Comparison of ENCODE assay signal across 8 cellular contexts in genomic region chr16:77211880-77212735, GRCh38. TPM values are rescaled to one million over a fixed set of nuclear protein-coding genes. Genes with fewer than 3 reads are reported as not detected.
DNase-seq lines count a peak whose midpoint lies in the region; ATAC-seq and TF ChIP-seq lines count a peak whose summit lies in the region.

No MANE protein-coding gene starts in this region.

- ATAC-seq in GM19025 (IDR thresholded peaks at IDR 0.05; ENCODE audit: low read depth, unreplicated experiment), result peak; percentile 54
- ATAC-seq in HG03175 (IDR thresholded peaks at IDR 0.05; ENCODE audit: unreplicated experiment), result peak; percentile 66
- peak; percentile 83 for ATAC-seq in activated CD8-positive, alpha-beta T cell treated with anti-CD3 and anti-CD28 coated beads, Interleukin-2, amount 10 ng/mL, durations not matched to agents 7 days and 5 days
- ATAC-seq in natural killer cell, result peak; percentile 83 to 88 (median 84)

- no peaks in the 10 kb centered on the region for H3K27me3 Mint-ChIP-seq in activated CD8-positive, alpha-beta T cell treated with anti-CD3 and anti-CD28 coated beads, Interleukin-2, amount 10 ng/mL, durations not matched to agents 7 days and 5 days (ENCODE audit: low read depth)
- H3K27me3 Mint-ChIP-seq in endodermal cell (ENCODE audit: insufficient read depth), result peaks cover 26% of the 10 kb centered on the region
- H3K27me3 Mint-ChIP-seq in natural killer cell (ENCODE audit: low read depth in 2 of 2), result no peaks in the 10 kb centered on the region

- intact Hi-C loops in natural killer cell (cut with micrococcal nuclease) (loop anchor here (1.0 to 5.0 kb wide), 2 partner anchors 22 to 885 kb away; partner anchors contain the start of gene WWOX), stomach (cut with DNase I; ENCODE audit: low total_unique reads) (no loop called here)

- H3K9me3 Mint-ChIP-seq in activated CD8-positive, alpha-beta T cell treated with anti-CD3 and anti-CD28 coated beads, Interleukin-2, amount 10 ng/mL, durations not matched to agents 7 days and 5 days (ENCODE audit: insufficient read depth), result no peaks in the 10 kb centered on the region
- H3K9me3 Mint-ChIP-seq in endodermal cell (no peaks in the 10 kb centered on the region), natural killer cell (no peaks in the 10 kb centered on the region)

- no peaks in the 10 kb centered on the region for H3K36me3 ChIP-seq in endodermal cell (ENCODE audit: control insufficient read depth, insufficient read depth, low read length)
- no peaks in the 10 kb centered on the region for H3K36me3 ChIP-seq in stomach

- no peak for TF ChIP-seq EP300 in stomach (IDR thresholded peaks at IDR 0.05)

- TF ChIP-seq CTCF in endodermal cell (conservative IDR thresholded peaks at IDR 0.05) (peak; percentile 13), natural killer cell (IDR thresholded peaks at IDR 0.05) (no peak), stomach (IDR thresholded peaks at IDR 0.05) (no peak)

- 1 to 20% methylated on average over 3 to 66 of the region's 66 CpGs for WGBS in endodermal cell (ENCODE audit: insufficient coverage in 1 of 2, insufficient read length in 1 of 2), 2 experiments
- 1 to 3% (median 2%) methylated on average over 30 to 66 of the region's 66 CpGs for WGBS in stomach, 5 donors

- POLR2A ChIA-PET in activated CD8-positive, alpha-beta T cell treated with anti-CD3 and anti-CD28 coated beads, Interleukin-2, amount 10 ng/mL, durations not matched to agents 7 days and 5 days (lab: Charles Lee), result interaction anchor here (0.7 to 3.3 kb wide), 2 partner anchors 22 to 1564 kb away, joined by 4 to 25 read pairs; partner anchors contain the start of genes MON1B and TERF2IP

- H3K36me3 Mint-ChIP-seq in activated CD8-positive, alpha-beta T cell treated with anti-CD3 and anti-CD28 coated beads, Interleukin-2, amount 10 ng/mL, durations not matched to agents 7 days and 5 days (ENCODE audit: low read depth), result no peaks in the 10 kb centered on the region
- H3K36me3 Mint-ChIP-seq in endodermal cell (ENCODE audit: low read depth) (no peaks in the 10 kb centered on the region), natural killer cell (no peaks in the 10 kb centered on the region)

- H3K27ac ChIP-seq in endodermal cell (ENCODE audit: low read depth, low read length) (peak overlapping the region; percentile 91), stomach (peak overlapping the region; percentile 21 to 81 (median 61))

- H3K4me3 ChIP-seq in endodermal cell (ENCODE audit: low read length), result peak overlapping the region; percentile 79
- H3K4me3 ChIP-seq in stomach, result peak overlapping the region; percentile 57 to 78 (median 62)

- H3K4me1 Mint-ChIP-seq in activated CD8-positive, alpha-beta T cell treated with anti-CD3 and anti-CD28 coated beads, Interleukin-2, amount 10 ng/mL, durations not matched to agents 7 days and 5 days (ENCODE audit: low read depth), result peaks cover 14% of the 10 kb centered on the region
- H3K4me1 Mint-ChIP-seq in endodermal cell (peaks cover 17% of the 10 kb centered on the region), natural killer cell (peaks cover 0 to 20% of the 10 kb centered on the region in 2 donors)

- H3K27me3 ChIP-seq in endodermal cell (ENCODE audit: control insufficient read depth, insufficient read depth, low read length, poor library complexity, severe bottlenecking) (no peaks in the 10 kb centered on the region), stomach (peaks cover 0 to 30% (median 20%) of the 10 kb centered on the region in 3 donors)

- TF ChIP-seq POLR2A in stomach (IDR thresholded peaks at IDR 0.05), result no peak

- H3K9ac ChIP-seq in endodermal cell (ENCODE audit: extremely low read depth, low read length, poor library complexity, severe bottlenecking), result peak overlapping the region; percentile 53

- CTCF ChIA-PET in activated CD8-positive, alpha-beta T cell treated with anti-CD3 and anti-CD28 coated beads, Interleukin-2, amount 10 ng/mL, durations not matched to agents 7 days and 5 days (lab: Charles Lee), result interaction anchor here (1.1 to 1.7 kb wide), 2 partner anchors 11 to 25 kb away, joined by 4 to 5 read pairs; no protein-coding TSS in a partner anchor

- peak overlapping the region; percentile 79 for H3K27ac Mint-ChIP-seq in activated CD8-positive, alpha-beta T cell treated with anti-CD3 and anti-CD28 coated beads, Interleukin-2, amount 10 ng/mL, durations not matched to agents 7 days and 5 days
- H3K27ac Mint-ChIP-seq in endodermal cell (peak overlapping the region; percentile 39), natural killer cell (peak overlapping the region in 1 of 2 donors; percentile 88)

- H3K9me3 ChIP-seq in endodermal cell (ENCODE audit: control insufficient read depth, low read length) (no peaks in the 10 kb centered on the region), stomach (no peaks in the 10 kb centered on the region)

- peak overlapping the region; percentile 77 for H3K4me3 Mint-ChIP-seq in activated CD8-positive, alpha-beta T cell treated with anti-CD3 and anti-CD28 coated beads, Interleukin-2, amount 10 ng/mL, durations not matched to agents 7 days and 5 days
- H3K4me3 Mint-ChIP-seq in endodermal cell (peak overlapping the region; percentile 67), natural killer cell (peak overlapping the region; percentile 88)

- DNase-seq in AG08396 (ENCODE audit: low spot score), result peak; percentile 48
- peak; percentile 81 to 93 for DNase-seq in NCI-H524 (lab: John Stamatoyannopoulos, UW)
- peak; percentile 77 for DNase-seq in activated CD8-positive, alpha-beta T cell treated with anti-CD3 and anti-CD28 coated beads, Interleukin-2, amount 10 ng/mL, durations not matched to agents 7 days and 5 days
- peak; percentile 95 for DNase-seq in endodermal cell
- peak; percentile 67 for DNase-seq in natural killer cell
- DNase-seq in stomach, result peak; percentile 47

- H3K4me1 ChIP-seq in endodermal cell (ENCODE audit: control insufficient read depth, insufficient read depth, low read length), result no peaks in the 10 kb centered on the region
- H3K4me1 ChIP-seq in stomach, result peaks cover 0 to 23% (median 17%) of the 10 kb centered on the region in 4 donors

RNA-seq across cellular contexts. Expression of gene SYCE1L, which starts 12.9 kb away (rescaled TPM):
- total RNA-seq in activated CD8-positive, alpha-beta T cell treated with anti-CD3 and anti-CD28 coated beads, Interleukin-2, amount 10 ng/mL, durations not matched to agents 7 days and 5 days, result 1 to 10 TPM; 5.9 to 7.1 TPM
- total RNA-seq in endodermal cell (10 to 100 TPM; 13.6 to 19.9 TPM), natural killer cell (10 to 100 TPM; 12.7 to 15.7 (median 14.4) TPM), stomach (10 to 100 TPM in 1 of 5 donors, not detected in 4; 92.4 TPM)
- polyA plus RNA-seq in endodermal cell (2013, experiment 1 of 2), result 6.9 TPM
- polyA plus RNA-seq in endodermal cell (2013, experiment 2 of 2), result 8.0 TPM
- polyA plus RNA-seq in stomach, result 1 to 10 TPM; 3.4 to 6.0 (median 5.0) TPM

RNA-seq across cellular contexts. Expression of gene MON1B, which starts 21.1 kb away (rescaled TPM):
- total RNA-seq in activated CD8-positive, alpha-beta T cell treated with anti-CD3 and anti-CD28 coated beads, Interleukin-2, amount 10 ng/mL, durations not matched to agents 7 days and 5 days, result 10 to 100 TPM; 66.3 to 67.0 TPM
- total RNA-seq in endodermal cell, result 10 to 100 TPM; 43.6 to 45.7 TPM
- polyA plus RNA-seq in endodermal cell (2013, experiment 1 of 2), result 26.8 TPM
- 24.0 TPM for polyA plus RNA-seq in endodermal cell (2013, experiment 2 of 2)
- total RNA-seq in natural killer cell, result 10 to 100 TPM; 88.6 to 97.8 (median 91.1) TPM
- total RNA-seq in stomach, result 10 to 100 TPM in 4 of 5 donors, 1 to 10 TPM in 1; 9.5 to 48.7 (median 33.0) TPM
- 10 to 100 TPM in 2 of 3 donors, 1 to 10 TPM in 1; 9.1 to 17.4 (median 13.8) TPM for polyA plus RNA-seq in stomach

Comparison
In these comparisons a context has a peak if more than half of its experiments do, and no peak if none do; other contexts are left out.
1. Peak in every context shown above with its lines: DNase-seq, ATAC-seq, H3K4me3 ChIP-seq and H3K27ac ChIP-seq.